In genomic region chr5:1641560-1642166, GRCh38 we compare ENCODE assay signal across 8 cellular contexts.
DNase-seq lines count a peak whose midpoint lies in the region; ATAC-seq and TF ChIP-seq lines count a peak whose summit lies in the region.

No MANE protein-coding gene starts in this region.

- no peaks in the 10 kb centered on the region for H3K4me1 ChIP-seq in smooth muscle cell (ENCODE audit: low read depth)

- H3K79me2 ChIP-seq in smooth muscle cell (ENCODE audit: low read depth), result no peaks in the 10 kb centered on the region

- H3K27ac ChIP-seq in smooth muscle cell (ENCODE audit: low read depth), result no peak overlapping the region

- peak overlapping the region; percentile 13 for H3K4me3 ChIP-seq in smooth muscle cell

- peak; percentile 94 to 96 for DNase-seq in NCI-H2081 (lab: John Stamatoyannopoulos, UW)
- peak; percentile 61 for DNase-seq in T-helper 9 cell
- peak; percentile 95 for DNase-seq in astrocyte of the hippocampus (ENCODE audit: low read depth, low spot score)
- peak in 46 of 51 donors; percentile 2 to 92 (median 68) for DNase-seq in hypothalamus (lab: John Stamatoyannopoulos, UW)
- DNase-seq in smooth muscle cell (lab: John Stamatoyannopoulos, UW; ENCODE audit: unreplicated experiment), result peak; percentile 18

- no peak overlapping the region for H3K4me2 ChIP-seq in smooth muscle cell

- no peaks in the 10 kb centered on the region for H3K9me3 ChIP-seq in smooth muscle cell (replicated peaks; ENCODE audit: low read depth)

- H2AFZ ChIP-seq in smooth muscle cell (ENCODE audit: low read depth), result no peak overlapping the region

- no peaks in the 10 kb centered on the region for H4K20me1 ChIP-seq in smooth muscle cell (ENCODE audit: low read depth)

- peak; percentile 50 for ATAC-seq in HG03025 (IDR thresholded peaks at IDR 0.05; ENCODE audit: low FRiP score, unreplicated experiment)
- ATAC-seq in GM19467 (IDR thresholded peaks at IDR 0.05; ENCODE audit: unreplicated experiment), result no peak

- H3K27me3 ChIP-seq in smooth muscle cell (ENCODE audit: low read depth), result peaks cover 17% of the 10 kb centered on the region

- H3K36me3 ChIP-seq in smooth muscle cell (ENCODE audit: low read depth), result no peaks in the 10 kb centered on the region

- WGBS in smooth muscle cell (ENCODE audit: low lambda C conversion rate), result 4% methylated on average over 12 of the region's 12 CpGs

- TF ChIP-seq CTCF in GM12873 (IDR thresholded peaks at IDR 0.05; ENCODE audit: insufficient read depth, low read depth, low read length, missing control alignments), result peak; percentile 82
- peak; percentile 72 for TF ChIP-seq CTCF in smooth muscle cell (IDR thresholded peaks at IDR 0.05; ENCODE audit: borderline replicate concordance, insufficient read depth, poor library complexity, severe bottlenecking)

- no peak overlapping the region for H3K9ac ChIP-seq in smooth muscle cell (ENCODE audit: low read depth)

- no peaks in the 10 kb centered on the region for H3F3A ChIP-seq in smooth muscle cell (ENCODE audit: low read depth)

Comparison
In these comparisons a context has a peak if more than half of its experiments do, and no peak if none do; other contexts are left out.
1. DNase-seq: peak in every context shown above with its lines; median percentile 95 in NCI-H2081; 95 in astrocyte of the hippocampus; 68 in hypothalamus; 61 in T-helper 9 cell; 18 in smooth muscle cell.